ENCODE assay signal across 27 cellular contexts in the genomic region with DNA sequence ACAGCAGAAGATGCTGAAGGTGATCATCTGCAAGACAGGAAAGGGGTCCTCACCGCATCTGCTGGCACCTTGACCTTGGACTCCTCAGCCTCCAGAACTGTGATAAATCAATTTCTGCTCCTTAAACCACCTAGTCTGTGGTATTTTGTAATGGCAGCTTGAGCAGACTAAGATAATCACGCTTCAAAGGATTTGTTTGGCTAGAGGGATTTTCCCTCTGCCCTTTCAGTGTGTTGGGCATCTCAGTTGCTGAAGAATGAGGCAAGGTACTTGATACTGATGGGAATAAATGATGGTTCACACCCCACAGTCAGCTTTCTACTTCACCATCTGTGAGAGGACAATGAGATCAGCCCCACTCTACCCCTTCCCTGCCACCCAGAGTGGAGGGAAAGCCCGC.
"Had no signal": no experiment of that assay in that cellular context is flagged by ENCODE, and none has a peak within 500 bp of the region (broad histone marks: within the 10 kb centered on the region; RNA-seq: fewer than 3 reads in every experiment).

No MANE protein-coding gene starts in this region.

- DNase-seq: stimulated activated CD4-positive, alpha-beta T cell treated with anti-CD3 and anti-CD28 coated beads, Interleukin-2, amount 100 ng/mL, for 24 hours; stimulated activated CD4-positive, alpha-beta T cell treated with anti-CD3 and anti-CD28 coated beads, Interleukin-2, amount 100 ng/mL, for 48 hours; stimulated activated CD4-positive, alpha-beta T cell treated with anti-CD3 and anti-CD28 coated beads, Interleukin-4, amount 100 ng/mL, for 1 hour; stimulated activated CD4-positive, alpha-beta T cell treated with anti-CD3 and anti-CD28 coated beads, Interleukin-4, amount 100 ng/mL, for 24 hours; stimulated activated CD4-positive, alpha-beta T cell treated with anti-CD3 and anti-CD28 coated beads, Interleukin-4, amount 100 ng/mL, for 4 hours; stimulated activated CD8-positive, alpha-beta memory T cell treated with anti-CD3 and anti-CD28 coated beads, Interleukin-4, amount 100 ng/mL, for 48 hours; stimulated activated naive B cell treated with anti-CD40 and anti-IgM and Interleukin-4, amounts not matched to agents 10 μg/mL and 1 μg/mL and 100 μg/mL, for 72 hours; stimulated activated naive CD4-positive, alpha-beta T cell; stimulated activated naive CD4-positive, alpha-beta T cell treated with Interleukin-2 at 50 U/mL for 16 hours; stomach; substantia nigra; testis; thyroid gland; tibial artery; transverse colon; trophoblast cell; upper lobe of left lung; upper lobe of right lung; uterus had no signal

- ATAC-seq: stimulated activated effector memory CD8-positive, alpha-beta T cell treated with anti-CD3 and anti-CD28 coated beads, Interleukin-12 subunit alpha, Interleukin-12 subunit beta, amount 100 ng/mL, for 72 hours; upper lobe of right lung had no signal

- H3K27me3 Mint-ChIP-seq: stimulated activated naive B cell treated with anti-CD40 and anti-IgM and Interleukin-4, amounts not matched to agents 10 μg/mL and 1 μg/mL and 100 μg/mL, for 72 hours; stimulated activated naive CD8-positive, alpha-beta T cell treated with anti-CD3 and anti-CD28 coated beads, Interleukin-15, Interleukin-2, amounts not matched to agents 100 ng/mL and 50 ng/mL, for 24 hours; type B pancreatic cell had no signal

- H3K27me3 ChIP-seq: stomach, suprapubic skin, testis, thyroid gland, tibial artery, tibial nerve, transverse colon, upper lobe of left lung, upper lobe of right lung, uterus, vagina had no signal

- H3K4me1 ChIP-seq: stomach, suprapubic skin, testis, thyroid gland, tibial artery, tibial nerve, transverse colon, upper lobe of left lung, upper lobe of right lung, uterus, vagina had no signal

- H3K4me3 Mint-ChIP-seq: stimulated activated effector memory CD8-positive, alpha-beta T cell treated with anti-CD3 and anti-CD28 coated beads, Interleukin-12 subunit alpha, Interleukin-12 subunit beta, amount 100 ng/mL, for 72 hours; stimulated activated memory B cell treated with anti-CD40 and anti-IgM and Interleukin-4, amounts not matched to agents 10 μg/mL and 1 μg/mL and 100 μg/mL, for 72 hours; stimulated activated naive B cell treated with anti-CD40 and anti-IgM and Interleukin-4, amounts not matched to agents 10 μg/mL and 1 μg/mL and 100 μg/mL, for 72 hours; stimulated activated naive CD8-positive, alpha-beta T cell treated with anti-CD3 and anti-CD28 coated beads, Interleukin-15, Interleukin-2, amounts not matched to agents 100 ng/mL and 50 ng/mL, for 24 hours; type B pancreatic cell had no signal

- H3K9me3 Mint-ChIP-seq: stimulated activated effector memory CD8-positive, alpha-beta T cell treated with anti-CD3 and anti-CD28 coated beads, Interleukin-12 subunit alpha, Interleukin-12 subunit beta, amount 100 ng/mL, for 72 hours; stimulated activated naive B cell treated with anti-CD40 and anti-IgM and Interleukin-4, amounts not matched to agents 10 μg/mL and 1 μg/mL and 100 μg/mL, for 72 hours; stimulated activated naive CD8-positive, alpha-beta T cell treated with anti-CD3 and anti-CD28 coated beads, Interleukin-15, Interleukin-2, amounts not matched to agents 100 ng/mL and 50 ng/mL, for 24 hours; type B pancreatic cell had no signal

- H3K27ac ChIP-seq: stomach, suprapubic skin, testis, thoracic aorta, thyroid gland, tibial artery, tibial nerve, transverse colon, upper lobe of left lung, upper lobe of right lung, uterus, vagina had no signal

- H3K27ac Mint-ChIP-seq: stimulated activated effector memory CD8-positive, alpha-beta T cell treated with anti-CD3 and anti-CD28 coated beads, Interleukin-12 subunit alpha, Interleukin-12 subunit beta, amount 100 ng/mL, for 72 hours; stimulated activated memory B cell treated with anti-CD40 and anti-IgM and Interleukin-4, amounts not matched to agents 10 μg/mL and 1 μg/mL and 100 μg/mL, for 72 hours; stimulated activated naive B cell treated with anti-CD40 and anti-IgM and Interleukin-4, amounts not matched to agents 10 μg/mL and 1 μg/mL and 100 μg/mL, for 72 hours; stimulated activated naive CD8-positive, alpha-beta T cell treated with anti-CD3 and anti-CD28 coated beads, Interleukin-15, Interleukin-2, amounts not matched to agents 100 ng/mL and 50 ng/mL, for 24 hours; type B pancreatic cell had no signal

- H3K36me3 ChIP-seq: stomach, suprapubic skin, thoracic aorta, thyroid gland, tibial artery, tibial nerve, transverse colon, upper lobe of left lung, upper lobe of right lung, uterus, vagina had no signal

- H3K4me1 Mint-ChIP-seq: stimulated activated effector memory CD8-positive, alpha-beta T cell treated with anti-CD3 and anti-CD28 coated beads, Interleukin-12 subunit alpha, Interleukin-12 subunit beta, amount 100 ng/mL, for 72 hours; stimulated activated memory B cell treated with anti-CD40 and anti-IgM and Interleukin-4, amounts not matched to agents 10 μg/mL and 1 μg/mL and 100 μg/mL, for 72 hours; stimulated activated naive B cell treated with anti-CD40 and anti-IgM and Interleukin-4, amounts not matched to agents 10 μg/mL and 1 μg/mL and 100 μg/mL, for 72 hours had no signal

- H3K9me3 ChIP-seq: stomach, suprapubic skin, testis, thoracic aorta, thyroid gland, tibial artery, tibial nerve, transverse colon, upper lobe of left lung, upper lobe of right lung, uterus, vagina had no signal

- H3K4me3 ChIP-seq: stomach, suprapubic skin, testis, thoracic aorta, thyroid gland, tibial artery, tibial nerve, transverse colon, upper lobe of left lung, upper lobe of right lung, uterus, vagina had no signal
